In genomic region chr12:51923506-51924365, GRCh38 we compare ENCODE assay signal across 8 cellular contexts. TPM values are rescaled to one million over a fixed set of nuclear protein-coding genes. Genes with fewer than 3 reads are reported as not detected.
DNase-seq lines count a peak whose midpoint lies in the region; ATAC-seq, FAIRE-seq and TF ChIP-seq lines count a peak whose summit lies in the region.

No MANE protein-coding gene starts in this region.

- H3K4me1 Mint-ChIP-seq in H9 (peaks cover 19 to 35% of the 10 kb centered on the region in 2 experiments), brain (peaks cover 32% of the 10 kb centered on the region)

- H2AK5ac ChIP-seq in H9 (ENCODE audit: insufficient read length, low read length) = no peak overlapping the region

- H2AFZ ChIP-seq in H9 (ENCODE audit: low read length) = no peak overlapping the region

- DNase-seq in H9 = peak; percentile 83
- peak; percentile 43 for DNase-seq in UCSD-AML1 (lab: John Stamatoyannopoulos, UW; ENCODE audit: unreplicated experiment)
- peak; percentile 67 to 94 for DNase-seq in left lung
- peak; percentile 14 to 58 (median 30) for DNase-seq in stimulated activated CD4-positive, alpha-beta T cell treated with anti-CD3 and anti-CD28 coated beads, TNF-alpha, amount 100 ng/mL, for 24 hours (ENCODE audit: low read depth in 3 of 3)
- DNase-seq in small intestine = no peak
- no peak for DNase-seq in DMS79 (lab: John Stamatoyannopoulos, UW)

- H3K4me3 ChIP-seq in left lung = no peak overlapping the region
- no peak overlapping the region for H3K4me3 ChIP-seq in small intestine (ENCODE audit: low read depth in 1 of 2, low read length in 2 of 2)

- peak overlapping the region in 1 of 2 experiments; percentile 52; a peak in 1 of 5 replicates for H3K4me3 Mint-ChIP-seq in H9
- no peak overlapping the region for H3K4me3 Mint-ChIP-seq in brain

- H4K5ac ChIP-seq in H9 (ENCODE audit: insufficient read length, low read depth, low read length) = no peak overlapping the region

- peak overlapping the region; percentile 13 for H3K4me2 ChIP-seq in H9 (ENCODE audit: insufficient read depth, insufficient read length, low read length)

- H3K18ac ChIP-seq in H9 (ENCODE audit: insufficient read length, low read depth, low read length) = no peak overlapping the region

- H3K4ac ChIP-seq in H9 (ENCODE audit: low read depth, low read length) = no peak overlapping the region

- H4K91ac ChIP-seq in H9 (ENCODE audit: insufficient read length, low read depth, low read length) = no peak overlapping the region

- no peaks in the 10 kb centered on the region for H3K23me2 ChIP-seq in H9 (ENCODE audit: insufficient read length, low read depth, low read length, poor library complexity, severe bottlenecking)

- H3K36me3 ChIP-seq in left lung (peaks cover 0 to 22% of the 10 kb centered on the region in 2 donors), small intestine (ENCODE audit: control insufficient read depth in 2 of 2, insufficient read depth in 2 of 2, low read length in 2 of 2) (no peaks in the 10 kb centered on the region)

- H3K79me1 ChIP-seq in H9 (ENCODE audit: insufficient read depth, low read depth, low read length, poor library complexity, severe bottlenecking) = no peaks in the 10 kb centered on the region

- H2BK15ac ChIP-seq in H9 (ENCODE audit: low read depth, low read length) = no peak overlapping the region

- H3K27me3 ChIP-seq in H9 (ENCODE audit: insufficient read depth, low read length) (no peaks in the 10 kb centered on the region), left lung (no peaks in the 10 kb centered on the region), small intestine (ENCODE audit: control insufficient read depth in 2 of 2, insufficient read depth in 2 of 2, low read length in 2 of 2) (no peaks in the 10 kb centered on the region)

- intact Hi-C loops in left lung (cut with DNase I) = no loop called here

- H3K23ac ChIP-seq in H9 (ENCODE audit: insufficient read length, low read depth, low read length) = no peak overlapping the region

- H3K56ac ChIP-seq in H9 (ENCODE audit: insufficient read length, low read depth, low read length) = no peak overlapping the region

- no peak overlapping the region for H2BK20ac ChIP-seq in H9 (ENCODE audit: low read depth, low read length, poor library complexity, severe bottlenecking)

- H3K4me1 ChIP-seq in H9 (ENCODE audit: insufficient read depth, low read length) (no peaks in the 10 kb centered on the region; the same call in 1 of the 2 replicates), left lung (peaks cover 14 to 42% of the 10 kb centered on the region in 2 donors), small intestine (ENCODE audit: control insufficient read depth in 2 of 2, insufficient read depth in 1 of 2, low read depth in 1 of 2, low read length in 1 of 2) (peaks cover 0 to 2% of the 10 kb centered on the region in 2 donors)

- WGBS in H9 (ENCODE audit: extremely low coverage, insufficient read length, low lambda C conversion rate) = no CpG with 5 or more reads among the region's 31 CpGs
- 23 to 42% (median 35%) methylated on average over 31 of the region's 31 CpGs for WGBS in small intestine, 3 donors

- H3K9ac ChIP-seq in H9 (ENCODE audit: extremely low read depth, insufficient read length, low read length) = no peak overlapping the region

- H3K79me2 ChIP-seq in H9 (ENCODE audit: insufficient read depth, low read length) = no peaks in the 10 kb centered on the region

- peak; percentile 96 for TF ChIP-seq CTCF in H9 (conservative IDR thresholded peaks at IDR 0.05)
- TF ChIP-seq CTCF in brain (conservative IDR thresholded peaks at IDR 0.05) = peak; percentile 58 to 78
- peak; percentile 86 to 95 for TF ChIP-seq CTCF in left lung (IDR thresholded peaks at IDR 0.05)

- FAIRE-seq in small intestine (lab: Jason Lieb, UNC) = no peak

- H3K27ac Mint-ChIP-seq in H9 (no peak overlapping the region; a peak in 1 of 7 replicates), brain (no peak overlapping the region)

- no peak overlapping the region for H4K8ac ChIP-seq in H9 (replicated peaks; ENCODE audit: insufficient read length, low read depth, low read length)

- no peak overlapping the region for H3T11ph ChIP-seq in H9 (ENCODE audit: low read length)

- H3K27ac ChIP-seq in H9 (ENCODE audit: insufficient read length, low read depth, low read length) = no peak overlapping the region
- H3K27ac ChIP-seq in left lung = peak overlapping the region; percentile 57 to 77
- peak overlapping the region in 1 of 2 donors; percentile 69 for H3K27ac ChIP-seq in small intestine (ENCODE audit: low read depth in 1 of 2, low read length in 1 of 2)

- no peak overlapping the region; the same call in 1 of the 2 replicates for H3K14ac ChIP-seq in H9 (ENCODE audit: insufficient read depth, low read length)

- H3K27me3 Mint-ChIP-seq in H9 (ENCODE audit: low read depth) (peaks cover 33% of the 10 kb centered on the region), brain (peaks cover 23% of the 10 kb centered on the region)

- H2BK120ac ChIP-seq in H9 (ENCODE audit: low read depth, low read length, poor library complexity, severe bottlenecking) = no peak overlapping the region

- H3K36me3 Mint-ChIP-seq in H9 (ENCODE audit: insufficient read depth in 1 of 3, low read depth in 3 of 3) (no peaks in the 10 kb centered on the region), brain (no peaks in the 10 kb centered on the region)

- H2BK12ac ChIP-seq in H9 (ENCODE audit: insufficient read length, low read depth, low read length) = no peak overlapping the region

- no peaks in the 10 kb centered on the region for H3K9me3 Mint-ChIP-seq in H9
- no peaks in the 10 kb centered on the region for H3K9me3 Mint-ChIP-seq in brain

- H3K9me3 ChIP-seq in H9 (ENCODE audit: control insufficient read depth, low read depth, low read length) (no peaks in the 10 kb centered on the region), left lung (no peaks in the 10 kb centered on the region), small intestine (ENCODE audit: control insufficient read depth, low read depth) (no peaks in the 10 kb centered on the region)

- no peaks in the 10 kb centered on the region for H4K20me1 ChIP-seq in H9 (ENCODE audit: control insufficient read depth, insufficient read depth, insufficient read length)

- H2BK5ac ChIP-seq in H9 (ENCODE audit: insufficient read length, low read length) = no peak overlapping the region

- ATAC-seq in left lung (peak; percentile 78), GM18909 (IDR thresholded peaks at IDR 0.05; ENCODE audit: poor library complexity, unreplicated experiment) (no peak)

RNA-seq across cellular contexts. Expression of gene ACVRL1, which starts 16.4 kb away (rescaled TPM):
- total RNA-seq in H9 (2021) = not detected in 2 replicates
- polyA plus RNA-seq in brain (ENCODE audit: insufficient read depth, low read depth, low replicate concordance) = 9.8 TPM
- total RNA-seq in left lung = 100 to 1,000 TPM; 115 to 173 TPM
- polyA plus RNA-seq in small intestine = 10 to 100 TPM in 1 of 3 donors, 1 to 10 TPM in 1, under 1 TPM in 1; 0.89 to 44.2 (median 4.6) TPM

RNA-seq across cellular contexts. Expression of gene ACVR1B, which starts 27.8 kb away (rescaled TPM):
- 15.6 and 16.3 TPM in 2 replicates for total RNA-seq in H9 (2021)
- 25.4 TPM for polyA plus RNA-seq in brain (ENCODE audit: insufficient read depth, low read depth, low replicate concordance)
- 10 to 100 TPM; 24.9 to 26.6 TPM for total RNA-seq in left lung
- 10 to 100 TPM; 11.6 to 27.9 (median 15.0) TPM for polyA plus RNA-seq in small intestine

RNA-seq across cellular contexts. Expression of gene ANKRD33, which starts 35.8 kb away (rescaled TPM):
- 0.61 and 0.81 TPM in 2 replicates for total RNA-seq in H9 (2021)
- not detected for polyA plus RNA-seq in brain (ENCODE audit: insufficient read depth, low read depth, low replicate concordance)
- total RNA-seq in left lung = not detected
- not detected for polyA plus RNA-seq in small intestine

Comparison
In these comparisons a context has a peak if more than half of its experiments do, and no peak if none do; other contexts are left out.
1. DNase-seq: peak in H9 (single experiment), UCSD-AML1 (single experiment), left lung (2 of 2) and stimulated activated CD4-positive, alpha-beta T cell treated with anti-CD3 and anti-CD28 coated beads, TNF-alpha, amount 100 ng/mL, for 24 hours (3 of 3); none in small intestine (single experiment) and DMS79 (single experiment).
2. RNA of gene ACVRL1, which starts 16.4 kb away (total RNA-seq): 115 to 173 TPM in left lung; not detected in H9; every median in the first group is over 10 times any median in the second.
3. Peak in every context shown above with its lines, with median percentiles within 50 percentile points of each other: CTCF ChIP-seq.